In genomic region chr11:128630367-128631230, GRCh38 we compare ENCODE assay signal across 8 cellular contexts. TPM values are rescaled to one million over a fixed set of nuclear protein-coding genes. Genes with fewer than 3 reads are reported as not detected.
DNase-seq lines count a peak whose midpoint lies in the region; ATAC-seq and TF ChIP-seq lines count a peak whose summit lies in the region.

No MANE protein-coding gene starts in this region.

- no TSS peak for BruUV-seq in IMR-90 (replicated peaks; lab: Mats Ljungman, UMichigan)

- peak overlapping the region; percentile 79 for H3K4me2 ChIP-seq in IMR-90 (ENCODE audit: low read depth, low read length)

- DNase-seq in DMS 273 (lab: John Stamatoyannopoulos, UW; ENCODE audit: unreplicated experiment) (peak; percentile 83), IMR-90 (peak; percentile 86), RKO (ENCODE audit: low spot score) (peak; percentile 76), fibroblast of the conjunctiva (ENCODE audit: low read depth) (peak; percentile 79), occipital lobe (lab: John Stamatoyannopoulos, UW) (peak; percentile 49), suprapubic skin (ENCODE audit: low spot score in 2 of 2) (peak; percentile 91 to 93)
- DNase-seq in activated T-helper 1 cell treated with anti-CD3 and anti-CD28 coated beads, Interleukin-2, amount 50 U/mL, for 16 hours (ENCODE audit: low read depth in 1 of 2, low spot score in 1 of 2) = peak; percentile 82 to 92

- H4K20me1 ChIP-seq in IMR-90 (ENCODE audit: insufficient read depth, low read length) = no peaks in the 10 kb centered on the region

- H2BK5ac ChIP-seq in IMR-90 (ENCODE audit: low read depth, low read length, poor library complexity, severe bottlenecking) = no peak overlapping the region

- H2BK15ac ChIP-seq in IMR-90 (ENCODE audit: low read depth, low read length) = peak overlapping the region; percentile 52; the same call in 1 of the 3 replicates

- H2AK9ac ChIP-seq in IMR-90 (replicated peaks; ENCODE audit: low read depth, low read length, poor library complexity) = no peak overlapping the region

- H4K8ac ChIP-seq in IMR-90 (ENCODE audit: low read depth in 2 of 2, low read length in 2 of 2) = peak overlapping the region in 1 of 2 experiments; percentile 51; a peak in 2 of 4 replicates

- H2BK20ac ChIP-seq in IMR-90 (ENCODE audit: low read depth, low read length) = peak overlapping the region; percentile 79

- peaks cover 0 to 5% of the 10 kb centered on the region in 2 experiments; a peak in 1 of 4 replicates for H3K79me1 ChIP-seq in IMR-90 (ENCODE audit: low read depth in 1 of 2, low read length in 2 of 2)

- H3K9me3 ChIP-seq in IMR-90 (ENCODE audit: control insufficient read depth, insufficient read depth, low read length) (no peaks in the 10 kb centered on the region), suprapubic skin (no peaks in the 10 kb centered on the region)

- H3K27ac ChIP-seq in IMR-90 (ENCODE audit: insufficient read depth, low read length) (no peak overlapping the region), suprapubic skin (peak overlapping the region; percentile 0)

- H2AFZ ChIP-seq in IMR-90 (replicated peaks; ENCODE audit: low read length, poor library complexity) = peak overlapping the region; percentile 79

- TF ChIP-seq POLR2A in IMR-90 (IDR thresholded peaks at IDR 0.05; ENCODE audit: low read depth, low read length) (no peak), suprapubic skin (IDR thresholded peaks at IDR 0.05) (no peak)

- H3K4me3 ChIP-seq in IMR-90 (ENCODE audit: insufficient read depth, low read depth, low read length) (no peak overlapping the region), suprapubic skin (no peak overlapping the region)

- H4K91ac ChIP-seq in IMR-90 (ENCODE audit: insufficient read depth, low read depth, low read length) = peak overlapping the region; percentile 64

- no peak overlapping the region; the same call in 1 of the 2 replicates for H2AK5ac ChIP-seq in IMR-90 (ENCODE audit: low read depth, low read length)

- CTCF ChIA-PET in IMR-90 (lab: Yijun Ruan, JAX) = interaction anchor here (0.5 to 2.4 kb wide), 18 partner anchors 14 to 473 kb away, joined by 3 to 24 read pairs (median 4); no protein-coding TSS in a partner anchor

- WGBS in IMR-90 (ENCODE audit: extremely low coverage in 2 of 2, insufficient read length in 1 of 2), 2 experiments = 80% methylated on average over 3 of the region's 12 CpGs; no CpG with 5 or more reads in 1 of the 2 experiments
- WGBS in suprapubic skin = 37% methylated on average over 12 of the region's 12 CpGs

- H3K27me3 ChIP-seq in IMR-90 (ENCODE audit: control insufficient read depth, insufficient read depth, low read length) (peaks cover 4% of the 10 kb centered on the region), suprapubic skin (no peaks in the 10 kb centered on the region)

- H3K4me1 ChIP-seq in IMR-90 (ENCODE audit: control insufficient read depth, insufficient read depth, low read length) (no peaks in the 10 kb centered on the region), suprapubic skin (peaks cover 13% of the 10 kb centered on the region)

- dilution Hi-C loops in IMR-90 (cut with HindIII; ENCODE audit: low sequenced_read_pairs, unreplicated experiment) = loop anchor here (25.0 kb wide), 1 partner anchor 468 kb away; no protein-coding TSS in a partner anchor

- ATAC-seq in GM21447 (IDR thresholded peaks at IDR 0.05; ENCODE audit: unreplicated experiment) (peak; percentile 60), IMR-90 (ENCODE audit: low read depth) (peak; percentile 96)

- peak overlapping the region; percentile 71 for H3K4ac ChIP-seq in IMR-90 (ENCODE audit: low read depth, low read length)

- H3K18ac ChIP-seq in IMR-90 (ENCODE audit: low read depth, low read length) = peak overlapping the region; percentile 77; the same call in 1 of the 2 replicates

- peak overlapping the region; percentile 27; the same call in 1 of the 2 replicates for H3K56ac ChIP-seq in IMR-90 (ENCODE audit: extremely low read depth, insufficient read depth, low read length)

- TF ChIP-seq RAD21 in IMR-90 (IDR thresholded peaks at IDR 0.05; ENCODE audit: low read length) = peak; percentile 97

- no peak for TF ChIP-seq EP300 in suprapubic skin (IDR thresholded peaks at IDR 0.05)

- H3K36me3 ChIP-seq in IMR-90 (ENCODE audit: control insufficient read depth, insufficient read depth, low read length) (no peaks in the 10 kb centered on the region), suprapubic skin (no peaks in the 10 kb centered on the region)

- H3K23ac ChIP-seq in IMR-90 (ENCODE audit: low read depth, low read length) = no peak overlapping the region; the same call in 1 of the 2 replicates

- H3K9ac ChIP-seq in IMR-90 (ENCODE audit: low read depth, low read length) = peak overlapping the region; percentile 63; the same call in 1 of the 2 replicates

- no peaks in the 10 kb centered on the region for H3K9me1 ChIP-seq in IMR-90 (ENCODE audit: insufficient read depth, low read length)

- in situ Hi-C loops in IMR-90 (cut with MboI; ENCODE audit: low sequenced_read_pairs) = loop anchor here (5.0 to 10.0 kb wide), 2 partner anchors 197 to 596 kb away; no protein-coding TSS in a partner anchor

- H3K14ac ChIP-seq in IMR-90 (replicated peaks; ENCODE audit: low read depth, low read length) = peak overlapping the region; percentile 82

- TF ChIP-seq CTCF in IMR-90 (conservative IDR thresholded peaks at IDR 0.05; ENCODE audit: low read depth, low read length) (peak; percentile 97), suprapubic skin (IDR thresholded peaks at IDR 0.05) (peak; percentile 78 to 98)

- peak overlapping the region; percentile 78 for H2BK120ac ChIP-seq in IMR-90 (ENCODE audit: low read depth, low read length)

- POLR2A ChIA-PET in IMR-90 (lab: Charles Lee; ENCODE audit: unreplicated experiment) = no interaction called here

- H4K5ac ChIP-seq in IMR-90 (ENCODE audit: low read depth, low read length) = no peak overlapping the region

- intact Hi-C loops in IMR-90 (cut with micrococcal nuclease) = loop anchor here (1.0 to 5.0 kb wide), 9 partner anchors 76 to 599 kb away; no protein-coding TSS in a partner anchor

TF ChIP-seq in IMR-90, 13 proteins besides CTCF, POLR2A, EP300 and RAD21:
- TF ChIP-seq CEBPB (IDR thresholded peaks at IDR 0.05; ENCODE audit: low read depth, low read length) (no peak), SMC3 (IDR thresholded peaks at IDR 0.05; ENCODE audit: low read depth, low read length) (peak; percentile 97), RCOR1 (IDR thresholded peaks at IDR 0.05; ENCODE audit: insufficient replicate concordance, low read length) (no peak), MXI1 (IDR thresholded peaks at IDR 0.05; ENCODE audit: borderline replicate concordance, low read depth, low read length) (peak; percentile 51; the same call in 1 of the 2 replicates), RFX5 (IDR thresholded peaks at IDR 0.05; ENCODE audit: low read depth, low read length) (no peak), NFE2L2 (IDR thresholded peaks at IDR 0.05; ENCODE audit: low read depth, low read length) (no peak), BHLHE40 (IDR thresholded peaks at IDR 0.05; ENCODE audit: low read depth, low read length) (no peak), ELK1 (IDR thresholded peaks at IDR 0.05; ENCODE audit: borderline replicate concordance, low read depth, low read length) (no peak), MAZ (IDR thresholded peaks at IDR 0.05; ENCODE audit: borderline replicate concordance, low read depth, low read length) (no peak), FOS (IDR thresholded peaks at IDR 0.05; ENCODE audit: low read depth, low read length) (0 out of 2 replicates have a peak, but pooled peaks have one; percentile 4), MAFK (IDR thresholded peaks at IDR 0.05; ENCODE audit: low read depth, low read length) (no peak)
- TF ChIP-seq, protein P1, sequence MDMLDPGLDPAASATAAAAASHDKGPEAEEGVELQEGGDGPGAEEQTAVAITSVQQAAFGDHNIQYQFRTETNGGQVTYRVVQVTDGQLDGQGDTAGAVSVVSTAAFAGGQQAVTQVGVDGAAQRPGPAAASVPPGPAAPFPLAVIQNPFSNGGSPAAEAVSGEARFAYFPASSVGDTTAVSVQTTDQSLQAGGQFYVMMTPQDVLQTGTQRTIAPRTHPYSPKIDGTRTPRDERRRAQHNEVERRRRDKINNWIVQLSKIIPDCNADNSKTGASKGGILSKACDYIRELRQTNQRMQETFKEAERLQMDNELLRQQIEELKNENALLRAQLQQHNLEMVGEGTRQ (IDR thresholded peaks at IDR 0.05; ENCODE audit: low read depth, low read length) = no peak

RNA-seq across cellular contexts. Expression of gene ETS1, which starts 43.2 kb away (rescaled TPM):
- total RNA-seq in IMR-90 (2012; rRNA removed) = 56.3 and 60.3 TPM in 2 replicates
- polyA plus RNA-seq in IMR-90 (2012; rRNA removed) = 41.2 and 43.6 TPM in 2 replicates
- polyA plus RNA-seq in IMR-90 (2012; cell fraction: cytosol; rRNA removed) = 19.0 and 24.4 TPM in 2 replicates
- 13.4 and 42.1 TPM in 2 replicates for polyA plus RNA-seq in IMR-90 (2012; cell fraction: nucleus; rRNA removed; ENCODE audit: low replicate concordance)
- 14.0 TPM for total RNA-seq in occipital lobe
- total RNA-seq in suprapubic skin = 10 to 100 TPM; 21.7 to 42.6 (median 33.7) TPM
